1 cellular context compared by ENCODE assay signal in the genomic region with DNA sequence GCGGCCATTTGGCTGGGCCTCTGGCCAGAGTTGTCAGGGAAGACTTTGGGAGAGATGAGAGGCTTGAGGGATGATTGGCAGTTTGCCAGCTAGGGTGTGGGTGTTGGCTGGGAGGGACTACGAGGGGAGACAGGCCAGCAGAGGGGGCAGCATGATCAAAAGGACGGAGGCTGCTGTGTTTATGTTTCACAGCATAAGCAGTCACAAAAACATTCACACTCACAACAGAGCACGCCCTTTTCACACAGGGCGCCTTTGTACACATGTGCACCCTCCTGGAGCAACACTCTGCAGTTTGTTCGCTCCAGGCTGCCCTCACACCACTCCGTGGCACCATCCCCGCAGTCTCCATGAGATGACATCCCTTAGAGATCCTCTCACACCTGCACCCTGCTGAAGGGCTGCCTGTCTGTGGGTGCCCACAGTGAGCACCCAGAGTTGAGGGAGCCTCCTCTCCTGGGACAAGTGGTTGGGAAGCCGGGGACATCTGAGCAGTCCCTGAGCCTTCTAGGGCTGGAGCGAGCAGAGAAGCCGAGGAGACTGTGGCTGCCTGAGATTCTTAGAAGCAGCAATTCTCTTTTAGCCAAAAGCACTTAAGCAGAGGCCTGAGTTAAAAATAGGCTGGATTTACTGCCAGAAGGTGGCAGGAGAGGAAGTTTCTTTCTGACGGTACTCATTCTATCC.
TF ChIP-seq lines count a peak whose summit lies in the region.

No MANE protein-coding gene starts in this region.

TF ChIP-seq in WTC11, 78 proteins besides CTCF, POLR2A, EP300 and RAD21 (continued from another document):
- TF ChIP-seq, protein P1, sequence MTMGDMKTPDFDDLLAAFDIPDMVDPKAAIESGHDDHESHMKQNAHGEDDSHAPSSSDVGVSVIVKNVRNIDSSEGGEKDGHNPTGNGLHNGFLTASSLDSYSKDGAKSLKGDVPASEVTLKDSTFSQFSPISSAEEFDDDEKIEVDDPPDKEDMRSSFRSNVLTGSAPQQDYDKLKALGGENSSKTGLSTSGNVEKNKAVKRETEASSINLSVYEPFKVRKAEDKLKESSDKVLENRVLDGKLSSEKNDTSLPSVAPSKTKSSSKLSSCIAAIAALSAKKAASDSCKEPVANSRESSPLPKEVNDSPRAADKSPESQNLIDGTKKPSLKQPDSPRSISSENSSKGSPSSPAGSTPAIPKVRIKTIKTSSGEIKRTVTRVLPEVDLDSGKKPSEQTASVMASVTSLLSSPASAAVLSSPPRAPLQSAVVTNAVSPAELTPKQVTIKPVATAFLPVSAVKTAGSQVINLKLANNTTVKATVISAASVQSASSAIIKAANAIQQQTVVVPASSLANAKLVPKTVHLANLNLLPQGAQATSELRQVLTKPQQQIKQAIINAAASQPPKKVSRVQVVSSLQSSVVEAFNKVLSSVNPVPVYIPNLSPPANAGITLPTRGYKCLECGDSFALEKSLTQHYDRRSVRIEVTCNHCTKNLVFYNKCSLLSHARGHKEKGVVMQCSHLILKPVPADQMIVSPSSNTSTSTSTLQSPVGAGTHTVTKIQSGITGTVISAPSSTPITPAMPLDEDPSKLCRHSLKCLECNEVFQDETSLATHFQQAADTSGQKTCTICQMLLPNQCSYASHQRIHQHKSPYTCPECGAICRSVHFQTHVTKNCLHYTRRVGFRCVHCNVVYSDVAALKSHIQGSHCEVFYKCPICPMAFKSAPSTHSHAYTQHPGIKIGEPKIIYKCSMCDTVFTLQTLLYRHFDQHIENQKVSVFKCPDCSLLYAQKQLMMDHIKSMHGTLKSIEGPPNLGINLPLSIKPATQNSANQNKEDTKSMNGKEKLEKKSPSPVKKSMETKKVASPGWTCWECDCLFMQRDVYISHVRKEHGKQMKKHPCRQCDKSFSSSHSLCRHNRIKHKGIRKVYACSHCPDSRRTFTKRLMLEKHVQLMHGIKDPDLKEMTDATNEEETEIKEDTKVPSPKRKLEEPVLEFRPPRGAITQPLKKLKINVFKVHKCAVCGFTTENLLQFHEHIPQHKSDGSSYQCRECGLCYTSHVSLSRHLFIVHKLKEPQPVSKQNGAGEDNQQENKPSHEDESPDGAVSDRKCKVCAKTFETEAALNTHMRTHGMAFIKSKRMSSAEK (CRISPR knock-in tag; IDR thresholded peaks at IDR 0.05; ENCODE audit: borderline replicate concordance) = no peak
TF ChIP-seq in WTC11: peak in this region for 0.
